In the genomic region with DNA sequence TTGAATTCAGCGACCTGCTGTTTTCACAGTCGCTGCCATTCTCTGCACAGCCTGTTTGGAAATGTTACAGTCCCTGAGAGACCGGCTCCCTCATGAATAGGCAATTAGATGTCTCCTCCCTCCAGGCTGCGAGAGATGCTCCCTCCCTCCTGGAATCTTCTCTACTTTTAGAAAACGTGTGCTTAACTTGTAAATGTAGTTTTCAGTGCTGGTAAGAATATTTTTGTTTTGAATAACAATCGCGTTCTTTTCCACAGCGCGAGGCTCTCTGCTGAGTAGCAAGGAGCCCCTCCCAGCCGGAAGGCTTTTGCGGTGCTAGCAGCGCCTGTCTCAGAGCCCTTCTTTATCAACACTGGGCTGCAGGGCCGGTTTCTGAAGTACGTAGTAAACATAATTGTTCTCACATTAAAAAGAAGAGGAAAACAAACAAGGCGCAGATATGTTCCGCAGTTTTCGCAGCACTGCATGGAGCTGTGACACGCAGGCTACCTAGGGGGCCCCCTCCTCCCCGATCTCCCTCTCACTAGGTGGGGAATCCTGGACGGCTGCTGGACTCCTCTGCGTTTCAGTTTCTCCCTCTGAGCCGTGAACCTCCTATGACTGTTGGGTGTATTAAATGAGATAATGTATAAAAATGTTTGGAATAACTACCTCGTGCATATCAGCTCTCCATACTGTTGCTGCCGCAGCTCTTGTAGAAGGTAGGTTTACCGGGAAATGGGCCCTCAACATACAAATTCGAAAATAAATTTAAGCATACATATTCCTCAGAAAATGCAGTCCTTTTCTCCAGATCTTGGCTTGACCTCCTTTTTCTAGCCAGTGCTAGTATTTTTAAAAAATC, we compare ENCODE assay signal across 8 cellular contexts.
DNase-seq lines count a peak whose midpoint lies in the region; ATAC-seq, FAIRE-seq and TF ChIP-seq lines count a peak whose summit lies in the region.

No MANE protein-coding gene starts in this region.

- no peaks in the 10 kb centered on the region for H3K27me3 ChIP-seq in right atrium auricular region

- H3K27ac ChIP-seq in VCaP (peak overlapping the region; percentile 41), right atrium auricular region (no peak overlapping the region)

- H3K4me1 ChIP-seq in right atrium auricular region = peaks cover 0 to 8% of the 10 kb centered on the region in 2 donors

- ATAC-seq in HG03103 (IDR thresholded peaks at IDR 0.05; ENCODE audit: low read depth, unreplicated experiment) (peak; percentile 65), left lobe of liver (no peak), HG03159 (IDR thresholded peaks at IDR 0.05; ENCODE audit: unreplicated experiment) (no peak)

- no peaks in the 10 kb centered on the region for H3K9me3 ChIP-seq in right atrium auricular region

- TF ChIP-seq CTCF in VCaP (conservative IDR thresholded peaks at IDR 0.05) (no peak; the same call in 1 of the 2 replicates), right atrium auricular region (IDR thresholded peaks at IDR 0.05) (no peak)

- no peaks in the 10 kb centered on the region for H3K36me3 ChIP-seq in right atrium auricular region

- DNase-seq in GM12891 (ENCODE audit: insufficient read length, low spot score) (no peak), right atrium auricular region (ENCODE audit: low spot score) (no peak), skeletal muscle cell (ENCODE audit: low read depth) (no peak), left lobe of liver (ENCODE audit: low spot score) (no peak), HTR-8/SVneo (ENCODE audit: insufficient read length, low spot score) (no peak)

- FAIRE-seq in GM12891 (lab: Jason Lieb, UNC) (peak; percentile 71), HTR-8/SVneo (lab: Jason Lieb, UNC) (no peak)

- H3K4me3 ChIP-seq in right atrium auricular region (peak overlapping the region; percentile 14 to 29), skeletal muscle cell (ENCODE audit: low read depth, low read length) (peak overlapping the region; percentile 37)

- no peak for TF ChIP-seq POLR2A in GM12891 (IDR thresholded peaks at IDR 0.05; ENCODE audit: low read depth, low read length)

TF ChIP-seq in GM12891, 5 proteins besides CTCF, POLR2A, EP300 and RAD21:
- TF ChIP-seq TAF1 (IDR thresholded peaks at IDR 0.05; ENCODE audit: low read depth, low read length) (no peak), PAX5 (IDR thresholded peaks at IDR 0.05; ENCODE audit: insufficient read depth, low read length, severe bottlenecking) (no peak), POU2F2 (IDR thresholded peaks at IDR 0.05; ENCODE audit: low read depth, low read length) (no peak), POLR2AphosphoS5 (IDR thresholded peaks at IDR 0.05; ENCODE audit: low read depth, low read length) (no peak), SPI1 (IDR thresholded peaks at IDR 0.05; ENCODE audit: low read depth, low read length) (no peak)
TF ChIP-seq in GM12891: peak in this region for 0.
